Comparison of ENCODE assay signal across 1 cellular context in the genomic region with DNA sequence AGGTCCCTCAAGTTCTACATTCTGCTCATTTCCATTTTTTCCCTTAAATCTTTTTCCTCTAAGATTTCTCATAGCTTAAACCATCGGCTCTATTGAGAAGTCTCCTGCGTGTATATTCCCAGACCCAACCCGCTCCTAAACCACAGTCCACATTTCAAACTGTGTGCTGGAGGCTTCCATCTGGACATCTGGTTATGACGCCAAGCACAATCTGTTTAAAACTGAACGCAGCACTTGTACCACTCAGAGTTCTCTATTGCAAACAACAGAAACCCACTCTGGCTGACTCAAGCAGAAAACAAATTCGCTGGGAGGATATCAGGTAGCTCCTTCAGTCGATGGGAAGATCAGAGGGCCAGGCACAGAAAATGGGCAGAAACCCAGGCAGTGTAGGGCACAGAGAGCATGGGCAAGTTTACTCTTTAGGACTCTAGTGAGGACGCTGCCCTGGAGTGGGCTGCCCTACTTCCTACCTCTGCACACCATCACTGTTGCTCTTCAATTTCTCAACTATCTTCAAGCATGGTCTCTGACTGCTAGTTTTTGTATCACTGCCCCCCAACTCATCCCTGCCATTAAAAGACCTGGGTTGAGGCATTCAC.
TF ChIP-seq lines count a peak whose summit lies in the region.

No MANE protein-coding gene starts in this region.

TF ChIP-seq in HepG2, 621 proteins besides CTCF, POLR2A, EP300 and RAD21:
- TF ChIP-seq DPF2 (CRISPR knock-in tag; IDR thresholded peaks at IDR 0.05; ENCODE audit: borderline replicate concordance, low read depth), result no peak
- no peak for TF ChIP-seq SRSF4 (IDR thresholded peaks at IDR 0.05; ENCODE audit: low read depth, low read length, poor library complexity, severe bottlenecking)
- TF ChIP-seq ZNF7 (CRISPR knock-in tag; IDR thresholded peaks at IDR 0.05), result no peak
- TF ChIP-seq, protein P1, sequence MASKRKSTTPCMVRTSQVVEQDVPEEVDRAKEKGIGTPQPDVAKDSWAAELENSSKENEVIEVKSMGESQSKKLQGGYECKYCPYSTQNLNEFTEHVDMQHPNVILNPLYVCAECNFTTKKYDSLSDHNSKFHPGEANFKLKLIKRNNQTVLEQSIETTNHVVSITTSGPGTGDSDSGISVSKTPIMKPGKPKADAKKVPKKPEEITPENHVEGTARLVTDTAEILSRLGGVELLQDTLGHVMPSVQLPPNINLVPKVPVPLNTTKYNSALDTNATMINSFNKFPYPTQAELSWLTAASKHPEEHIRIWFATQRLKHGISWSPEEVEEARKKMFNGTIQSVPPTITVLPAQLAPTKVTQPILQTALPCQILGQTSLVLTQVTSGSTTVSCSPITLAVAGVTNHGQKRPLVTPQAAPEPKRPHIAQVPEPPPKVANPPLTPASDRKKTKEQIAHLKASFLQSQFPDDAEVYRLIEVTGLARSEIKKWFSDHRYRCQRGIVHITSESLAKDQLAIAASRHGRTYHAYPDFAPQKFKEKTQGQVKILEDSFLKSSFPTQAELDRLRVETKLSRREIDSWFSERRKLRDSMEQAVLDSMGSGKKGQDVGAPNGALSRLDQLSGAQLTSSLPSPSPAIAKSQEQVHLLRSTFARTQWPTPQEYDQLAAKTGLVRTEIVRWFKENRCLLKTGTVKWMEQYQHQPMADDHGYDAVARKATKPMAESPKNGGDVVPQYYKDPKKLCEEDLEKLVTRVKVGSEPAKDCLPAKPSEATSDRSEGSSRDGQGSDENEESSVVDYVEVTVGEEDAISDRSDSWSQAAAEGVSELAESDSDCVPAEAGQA (IDR thresholded peaks at IDR 0.05; ENCODE audit: low read depth), result no peak
- TF ChIP-seq, protein P1 (CRISPR knock-in tag; IDR thresholded peaks at IDR 0.05; ENCODE audit: borderline replicate concordance), result no peak
- TF ChIP-seq SMARCC2 (IDR thresholded peaks at IDR 0.05), result no peak
- no peak for TF ChIP-seq NONO (IDR thresholded peaks at IDR 0.05)
- no peak for TF ChIP-seq NONO (CRISPR knock-in tag; conservative IDR thresholded peaks at IDR 0.05)
- TF ChIP-seq, protein P2, sequence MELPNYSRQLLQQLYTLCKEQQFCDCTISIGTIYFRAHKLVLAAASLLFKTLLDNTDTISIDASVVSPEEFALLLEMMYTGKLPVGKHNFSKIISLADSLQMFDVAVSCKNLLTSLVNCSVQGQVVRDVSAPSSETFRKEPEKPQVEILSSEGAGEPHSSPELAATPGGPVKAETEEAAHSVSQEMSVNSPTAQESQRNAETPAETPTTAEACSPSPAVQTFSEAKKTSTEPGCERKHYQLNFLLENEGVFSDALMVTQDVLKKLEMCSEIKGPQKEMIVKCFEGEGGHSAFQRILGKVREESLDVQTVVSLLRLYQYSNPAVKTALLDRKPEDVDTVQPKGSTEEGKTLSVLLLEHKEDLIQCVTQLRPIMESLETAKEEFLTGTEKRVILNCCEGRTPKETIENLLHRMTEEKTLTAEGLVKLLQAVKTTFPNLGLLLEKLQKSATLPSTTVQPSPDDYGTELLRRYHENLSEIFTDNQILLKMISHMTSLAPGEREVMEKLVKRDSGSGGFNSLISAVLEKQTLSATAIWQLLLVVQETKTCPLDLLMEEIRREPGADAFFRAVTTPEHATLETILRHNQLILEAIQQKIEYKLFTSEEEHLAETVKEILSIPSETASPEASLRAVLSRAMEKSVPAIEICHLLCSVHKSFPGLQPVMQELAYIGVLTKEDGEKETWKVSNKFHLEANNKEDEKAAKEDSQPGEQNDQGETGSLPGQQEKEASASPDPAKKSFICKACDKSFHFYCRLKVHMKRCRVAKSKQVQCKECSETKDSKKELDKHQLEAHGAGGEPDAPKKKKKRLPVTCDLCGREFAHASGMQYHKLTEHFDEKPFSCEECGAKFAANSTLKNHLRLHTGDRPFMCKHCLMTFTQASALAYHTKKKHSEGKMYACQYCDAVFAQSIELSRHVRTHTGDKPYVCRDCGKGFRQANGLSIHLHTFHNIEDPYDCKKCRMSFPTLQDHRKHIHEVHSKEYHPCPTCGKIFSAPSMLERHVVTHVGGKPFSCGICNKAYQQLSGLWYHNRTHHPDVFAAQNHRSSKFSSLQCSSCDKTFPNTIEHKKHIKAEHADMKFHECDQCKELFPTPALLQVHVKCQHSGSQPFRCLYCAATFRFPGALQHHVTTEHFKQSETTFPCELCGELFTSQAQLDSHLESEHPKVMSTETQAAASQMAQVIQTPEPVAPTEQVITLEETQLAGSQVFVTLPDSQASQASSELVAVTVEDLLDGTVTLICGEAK (IDR thresholded peaks at IDR 0.05), result no peak
- TF ChIP-seq, protein P2 (CRISPR knock-in tag; IDR thresholded peaks at IDR 0.05), result no peak
